Comparison of ENCODE assay signal across 10 cellular contexts in the genomic region with DNA sequence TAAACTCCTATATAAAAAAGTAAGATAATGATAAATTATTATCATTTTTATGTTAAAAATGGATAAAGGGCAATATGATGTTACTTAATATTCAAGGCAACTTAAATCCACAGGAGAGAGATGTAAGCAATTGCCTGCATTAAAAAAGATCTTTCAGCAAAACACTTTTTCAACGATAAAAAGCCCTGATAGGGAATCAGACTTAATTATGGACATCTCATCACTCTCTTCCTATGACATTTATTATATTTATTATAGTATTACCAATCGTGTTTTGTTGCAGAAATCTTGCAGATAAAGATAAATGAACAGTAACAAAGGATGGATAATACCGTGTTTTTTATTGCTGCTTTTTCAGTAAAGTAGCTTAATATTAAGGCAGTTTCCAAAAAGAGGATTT.
"Had no signal": no experiment of that assay in that cellular context is flagged by ENCODE, and none has a peak within 500 bp of the region (broad histone marks: within the 10 kb centered on the region; RNA-seq: fewer than 3 reads in every experiment).

No MANE protein-coding gene starts in this region.

- H3K9me3 ChIP-seq: HAP-1 had no signal

- H3K27ac Mint-ChIP-seq: HFFc6, IgD-negative memory B cell had no signal

- ATAC-seq: HCT116, HepG2 had no signal

- DNase-seq: GM23248, GOT3, H7, HFFc6, KBM-7 had no signal

- H3K36me3 ChIP-seq: HAP-1 had no signal

- H3K27ac ChIP-seq: GM23248, HL-60 had no signal

- H3K4me3 Mint-ChIP-seq: HFFc6 had no signal

- H3K4me1 Mint-ChIP-seq: IgD-negative memory B cell had no signal

- H3K9me3 Mint-ChIP-seq: HFFc6, IgD-negative memory B cell had no signal

- H3K9ac ChIP-seq: GM23248 had no signal

- H3K36me3 Mint-ChIP-seq: IgD-negative memory B cell had no signal

- H3K4me1 ChIP-seq: HAP-1 had no signal

- H2AFZ ChIP-seq: GM23248 had no signal

- FAIRE-seq: HepG2 had no signal

- H3K4me3 ChIP-seq: GM23248, HAP-1 had no signal

- H3K27me3 Mint-ChIP-seq: IgD-negative memory B cell had no signal
